Comparison of ENCODE assay signal across 20 cellular contexts in genomic region chr2:74221091-74221490, GRCh38.
"Had no signal": no experiment of that assay in that cellular context is flagged by ENCODE, and none has a peak within 500 bp of the region (broad histone marks: within the 10 kb centered on the region; RNA-seq: fewer than 3 reads in every experiment).

No MANE protein-coding gene starts in this region.

- H3K27me3 ChIP-seq: brain microvascular endothelial cell, esophagus muscularis mucosa, left lung, right lobe of liver, vagina had no signal

- H3K27ac ChIP-seq: brain microvascular endothelial cell, esophagus muscularis mucosa, left lung, lower lobe of right lung, right lobe of liver, thoracic aorta, vagina had no signal

- H3K9me3 ChIP-seq: esophagus muscularis mucosa, left lung, lower lobe of right lung, right lobe of liver, thoracic aorta, vagina had no signal

- ATAC-seq: left lung, lower lobe of right lung, right lobe of liver had no signal

- H3K4me3 ChIP-seq: esophagus muscularis mucosa, left lung, lower lobe of right lung, right lobe of liver, thoracic aorta, vagina had no signal

- H3K4me1 ChIP-seq: lower lobe of right lung, right lobe of liver had no signal

- H3K9me3 Mint-ChIP-seq: activated naive CD8-positive, alpha-beta T cell treated with anti-CD3 and anti-CD28 coated beads, Interleukin-2, amount 10 ng/mL, durations not matched to agents 7 days and 5 days; activated T-helper 2 cell treated with anti-CD3 and anti-CD28 coated beads, Interferon-gamma antibody, Interleukin-2, Interleukin-4, amounts not matched to agents 10 μg/mL and 5 μg/mL and 100 μg/mL, durations not matched to agents 14 hours and 24 hours and 36 hours; nephron; stimulated activated naive CD8-positive, alpha-beta T cell treated with anti-CD3 and anti-CD28 coated beads, Interleukin-15, Interleukin-2, amounts not matched to agents 100 ng/mL and 50 ng/mL, for 24 hours; type B pancreatic cell; WTC11 had no signal

- DNase-seq: activated CD4-positive, alpha-beta T cell treated with anti-CD3 and anti-CD28 coated beads for 1 hour; activated CD4-positive, alpha-beta T cell treated with anti-CD3 and anti-CD28 coated beads, Interleukin-2, amount 50 U/mL, for 1 hour; activated naive CD8-positive, alpha-beta T cell treated with anti-CD3 and anti-CD28 coated beads, Interleukin-2, amount 10 ng/mL, durations not matched to agents 7 days and 5 days; amniotic stem cell; brain microvascular endothelial cell; foreskin melanocyte; left lung; lower lobe of right lung; mesenchymal stem cell; right lobe of liver; stimulated activated CD4-positive, alpha-beta T cell treated with anti-CD3 and anti-CD28 coated beads, Interleukin-2, amount 100 ng/mL, for 48 hours; T-helper 2 cell had no signal

- H3K4me3 Mint-ChIP-seq: activated naive CD8-positive, alpha-beta T cell treated with anti-CD3 and anti-CD28 coated beads, Interleukin-2, amount 10 ng/mL, durations not matched to agents 7 days and 5 days; nephron; stimulated activated naive CD8-positive, alpha-beta T cell treated with anti-CD3 and anti-CD28 coated beads, Interleukin-15, Interleukin-2, amounts not matched to agents 100 ng/mL and 50 ng/mL, for 24 hours; type B pancreatic cell; WTC11 had no signal

- H3K27me3 Mint-ChIP-seq: activated naive CD8-positive, alpha-beta T cell treated with anti-CD3 and anti-CD28 coated beads, Interleukin-2, amount 10 ng/mL, durations not matched to agents 7 days and 5 days; stimulated activated naive CD8-positive, alpha-beta T cell treated with anti-CD3 and anti-CD28 coated beads, Interleukin-15, Interleukin-2, amounts not matched to agents 100 ng/mL and 50 ng/mL, for 24 hours; type B pancreatic cell had no signal

- H3K27ac Mint-ChIP-seq: activated naive CD8-positive, alpha-beta T cell treated with anti-CD3 and anti-CD28 coated beads, Interleukin-2, amount 10 ng/mL, durations not matched to agents 7 days and 5 days; activated T-helper 2 cell treated with anti-CD3 and anti-CD28 coated beads, Interferon-gamma antibody, Interleukin-2, Interleukin-4, amounts not matched to agents 10 μg/mL and 5 μg/mL and 100 μg/mL, durations not matched to agents 14 hours and 24 hours and 36 hours; nephron; stimulated activated naive CD8-positive, alpha-beta T cell treated with anti-CD3 and anti-CD28 coated beads, Interleukin-15, Interleukin-2, amounts not matched to agents 100 ng/mL and 50 ng/mL, for 24 hours; type B pancreatic cell; WTC11 had no signal

- H3K36me3 ChIP-seq: vagina had no signal
